28 cellular contexts compared by ENCODE assay signal in the genomic region with DNA sequence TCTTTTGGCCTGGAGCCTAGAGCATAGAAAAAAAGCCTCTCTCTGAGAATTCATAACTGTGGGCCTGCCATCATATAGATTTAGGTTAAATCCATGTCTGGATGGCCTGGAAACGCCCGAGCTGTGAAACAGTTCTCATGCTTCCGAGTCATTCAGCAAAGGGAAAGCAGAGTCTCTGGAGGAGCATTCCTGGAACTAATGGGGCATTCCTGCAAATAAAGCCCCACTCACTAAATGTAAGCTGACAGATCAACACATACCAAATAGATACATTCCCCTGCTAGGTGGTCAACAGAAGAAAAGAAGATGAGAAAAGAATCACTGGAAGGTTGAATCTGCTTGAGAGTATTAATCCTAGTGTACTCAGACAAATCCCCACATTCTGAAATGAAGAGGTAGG.
DNase-seq lines count a peak whose midpoint lies in the region; ATAC-seq, FAIRE-seq and TF ChIP-seq lines count a peak whose summit lies in the region.
"Had no signal": no experiment of that assay in that cellular context is flagged by ENCODE, and none has a peak within 500 bp of the region (broad histone marks: within the 10 kb centered on the region; RNA-seq: fewer than 3 reads in every experiment).

No MANE protein-coding gene starts in this region.

- no peaks in the 10 kb centered on the region for H3K27me3 ChIP-seq in astrocyte (ENCODE audit: insufficient read depth, low read length)
- no peaks in the 10 kb centered on the region for H3K27me3 ChIP-seq in heart left ventricle
- H3K27me3 ChIP-seq: BLaER1 treated with 17β-estradiol and CSF1 and Interleukin-3, amounts not matched to agents 10 nM and 100 nM; neutrophil had no signal

- H3K4me1 Mint-ChIP-seq in astrocyte (ENCODE audit: low read depth, unreplicated experiment), result peaks cover 4% of the 10 kb centered on the region
- H3K4me1 Mint-ChIP-seq: stimulated activated effector memory CD8-positive, alpha-beta T cell treated with anti-CD3 and anti-CD28 coated beads, Interleukin-12 subunit alpha, Interleukin-12 subunit beta, amount 100 ng/mL, for 72 hours had no signal

- TF ChIP-seq CTCF in astrocyte (IDR thresholded peaks at IDR 0.05; ENCODE audit: insufficient read depth, low read depth, low read length) (no peak), heart left ventricle (IDR thresholded peaks at IDR 0.05) (no peak)

- intact Hi-C loops in heart left ventricle (cut with DNase I), result no loop called here

- H3K9me3 Mint-ChIP-seq in astrocyte (ENCODE audit: unreplicated experiment), result no peaks in the 10 kb centered on the region
- H3K9me3 Mint-ChIP-seq: activated T-helper 2 cell treated with anti-CD3 and anti-CD28 coated beads, Interferon-gamma antibody, Interleukin-2, Interleukin-4, amounts not matched to agents 10 μg/mL and 5 μg/mL and 100 μg/mL, durations not matched to agents 14 hours and 24 hours and 36 hours; stimulated activated effector memory CD8-positive, alpha-beta T cell treated with anti-CD3 and anti-CD28 coated beads, Interleukin-12 subunit alpha, Interleukin-12 subunit beta, amount 100 ng/mL, for 72 hours had no signal

- H3K9me3 ChIP-seq in astrocyte (ENCODE audit: insufficient read depth, low read depth, low read length), result no peaks in the 10 kb centered on the region
- H3K9me3 ChIP-seq in heart left ventricle, result no peaks in the 10 kb centered on the region
- H3K9me3 ChIP-seq: BLaER1 treated with 17β-estradiol and CSF1 and Interleukin-3, amounts not matched to agents 10 nM and 100 nM; neutrophil; psoas muscle had no signal

- no peaks in the 10 kb centered on the region for H3K27me3 Mint-ChIP-seq in astrocyte (ENCODE audit: low read depth, unreplicated experiment)
- H3K27me3 Mint-ChIP-seq: activated naive CD8-positive, alpha-beta T cell had no signal

- no peak overlapping the region for H2AFZ ChIP-seq in astrocyte (ENCODE audit: low read depth, low read length)

- no peak overlapping the region for H3K4me2 ChIP-seq in astrocyte (ENCODE audit: low read length)
- H3K4me2 ChIP-seq: BLaER1 treated with 17β-estradiol and CSF1 and Interleukin-3, amounts not matched to agents 10 nM and 100 nM had no signal

- no peak for FAIRE-seq in astrocyte (lab: Jason Lieb, UNC)
- FAIRE-seq: frontal cortex, urothelium cell line had no signal

- no peak for TF ChIP-seq POLR2A in heart left ventricle (IDR thresholded peaks at IDR 0.05)

- no peaks in the 10 kb centered on the region for H3K36me3 Mint-ChIP-seq in astrocyte (ENCODE audit: low read depth, unreplicated experiment)

- no peak for ATAC-seq in heart left ventricle
- ATAC-seq: psoas muscle; stimulated activated effector memory CD8-positive, alpha-beta T cell treated with anti-CD3 and anti-CD28 coated beads, Interleukin-12 subunit alpha, Interleukin-12 subunit beta, amount 100 ng/mL, for 72 hours had no signal

- in situ Hi-C loops in ACHN (cut with HindIII; ENCODE audit: low pct_ligation_motif_present, low pct_unique_long_range_greater_than_20kb, low sequenced_read_pairs), result no loop called here

- H4K20me1 ChIP-seq in astrocyte (ENCODE audit: insufficient read depth, low read length), result no peaks in the 10 kb centered on the region

- DNase-seq in ACHN (peak; percentile 26), ELF-1 (ENCODE audit: low read depth, low spot score) (peak; percentile 14), astrocyte (ENCODE audit: low read depth) (peak; percentile 3), left kidney (ENCODE audit: low read depth, low spot score) (peak; percentile 42), SIG-M5 (lab: John Stamatoyannopoulos, UW) (no peak), NCI-H1092 treated with DMSO at 0.1 percent for 48 hours (lab: John Stamatoyannopoulos, UW) (no peak), heart left ventricle (no peak)
- no peak for DNase-seq in activated CD4-positive, alpha-beta T cell treated with anti-CD3 and anti-CD28 coated beads for 48 hours
- DNase-seq: activated CD4-positive, alpha-beta T cell treated with anti-CD3 and anti-CD28 coated beads, Interleukin-2, amount 50 U/mL, for 1 hour; effector memory CD4-positive, alpha-beta T cell; hypothalamus; NCI-H1092; NCI-H2029 treated with DMSO at 0.1 percent for 48 hours; NCI-H2227 treated with DMSO at 0.1 percent for 48 hours; NCI-H748 treated with DMSO at 0.1 percent for 48 hours; psoas muscle; RPMI8226; stimulated activated CD4-positive, alpha-beta T cell treated with anti-CD3 and anti-CD28 coated beads, Interleukin-1b, Interleukin-23, amount 100 ng/mL, for 48 hours; T-helper 2 cell had no signal

- H3K4me3 Mint-ChIP-seq in astrocyte (ENCODE audit: unreplicated experiment), result no peak overlapping the region
- H3K4me3 Mint-ChIP-seq: activated naive CD8-positive, alpha-beta T cell; stimulated activated effector memory CD8-positive, alpha-beta T cell treated with anti-CD3 and anti-CD28 coated beads, Interleukin-12 subunit alpha, Interleukin-12 subunit beta, amount 100 ng/mL, for 72 hours had no signal

- H3K4me1 ChIP-seq in astrocyte (ENCODE audit: insufficient read depth, low read length), result no peaks in the 10 kb centered on the region
- H3K4me1 ChIP-seq in heart left ventricle, result peaks cover 0 to 6% (median 0%) of the 10 kb centered on the region in 12 donors
- H3K4me1 ChIP-seq: BLaER1 treated with 17β-estradiol and CSF1 and Interleukin-3, amounts not matched to agents 10 nM and 100 nM; psoas muscle had no signal

- no peaks in the 10 kb centered on the region for H3K36me3 ChIP-seq in astrocyte (ENCODE audit: insufficient read depth, low read length)
- H3K36me3 ChIP-seq in heart left ventricle, result peaks cover 0 to 96% (median 80%) of the 10 kb centered on the region in 9 donors

- WGBS in heart left ventricle, 4 donors, result 59 to 69% (median 66%) methylated on average over 3 of the region's 3 CpGs

- no peak overlapping the region for H3K4me3 ChIP-seq in astrocyte (ENCODE audit: insufficient read depth, low read depth, low read length)
- no peak overlapping the region for H3K4me3 ChIP-seq in heart left ventricle
- H3K4me3 ChIP-seq: BLaER1 treated with 17β-estradiol and CSF1 and Interleukin-3, amounts not matched to agents 10 nM and 100 nM; psoas muscle; SK-N-MC had no signal

- H3K27ac ChIP-seq in astrocyte (ENCODE audit: low read depth, low read length), result no peak overlapping the region
- H3K27ac ChIP-seq in heart left ventricle, result no peak overlapping the region
- H3K27ac ChIP-seq: BLaER1 treated with 17β-estradiol and CSF1 and Interleukin-3, amounts not matched to agents 10 nM and 100 nM; HL-60; neutrophil; psoas muscle; SK-N-MC had no signal

- peak overlapping the region; percentile 58 for H3K27ac Mint-ChIP-seq in astrocyte (ENCODE audit: unreplicated experiment)
- H3K27ac Mint-ChIP-seq: activated naive CD8-positive, alpha-beta T cell; activated T-helper 2 cell treated with anti-CD3 and anti-CD28 coated beads, Interferon-gamma antibody, Interleukin-2, Interleukin-4, amounts not matched to agents 10 μg/mL and 5 μg/mL and 100 μg/mL, durations not matched to agents 14 hours and 24 hours and 36 hours; stimulated activated effector memory CD8-positive, alpha-beta T cell treated with anti-CD3 and anti-CD28 coated beads, Interleukin-12 subunit alpha, Interleukin-12 subunit beta, amount 100 ng/mL, for 72 hours had no signal

- no peak overlapping the region for H3K9ac ChIP-seq in astrocyte (ENCODE audit: low read length)
- H3K9ac ChIP-seq: BLaER1 treated with 17β-estradiol and CSF1 and Interleukin-3, amounts not matched to agents 10 nM and 100 nM had no signal

- H3K79me2 ChIP-seq in astrocyte (ENCODE audit: insufficient read depth, low read length), result no peaks in the 10 kb centered on the region

Comparison
In these comparisons a context has a peak if more than half of its experiments do, and no peak if none do; other contexts are left out.
1. DNase-seq: peak in ACHN (single experiment), ELF-1 (single experiment), astrocyte (single experiment) and left kidney (single experiment); none in SIG-M5 (single experiment), NCI-H1092 treated with DMSO at 0.1 percent for 48 hours (single experiment), activated CD4-positive, alpha-beta T cell treated with anti-CD3 and anti-CD28 coated beads for 48 hours (single experiment) and heart left ventricle (0 of 5).